Comparison of ENCODE assay signal across 15 cellular contexts in genomic region chr10:111525696-111526095, GRCh38.
DNase-seq lines count a peak whose midpoint lies in the region; ATAC-seq lines count a peak whose summit lies in the region.
"Had no signal": no experiment of that assay in that cellular context is flagged by ENCODE, and none has a peak within 500 bp of the region (broad histone marks: within the 10 kb centered on the region; RNA-seq: fewer than 3 reads in every experiment).

No MANE protein-coding gene starts in this region.

- DNase-seq in NCI-H2171 treated with DMSO at 0.1 percent for 48 hours (lab: John Stamatoyannopoulos, UW): peak; percentile 0
- DNase-seq in NCI-H2171 (lab: John Stamatoyannopoulos, UW): no peak
- DNase-seq in G401 (ENCODE audit: low spot score): peak; percentile 60
- DNase-seq in NCI-H69 (lab: John Stamatoyannopoulos, UW): peak; percentile 1
- DNase-seq in cerebellum (ENCODE audit: low spot score): peak; percentile 20
- no peak for DNase-seq in RKO (ENCODE audit: low spot score)
- DNase-seq: 8988T; Calu3; CD4-positive, alpha-beta memory T cell; GDM1; GOT3; H7; HFFc6 had no signal

- in situ Hi-C loops in G401 (cut with HindIII; ENCODE audit: low sequenced_read_pairs): no loop called here

- ATAC-seq in GM21737 (IDR thresholded peaks at IDR 0.05; ENCODE audit: unreplicated experiment): no peak
- ATAC-seq: HCT116 had no signal

Comparison
In these comparisons a context has a peak if more than half of its experiments do, and no peak if none do; other contexts are left out.
1. DNase-seq: peak in NCI-H2171 treated with DMSO at 0.1 percent for 48 hours (single experiment), G401 (single experiment), NCI-H69 (single experiment) and cerebellum (single experiment); none in NCI-H2171 (single experiment) and RKO (single experiment).